19 cellular contexts compared by ENCODE assay signal in genomic region chr7:46651070-46651469, GRCh38.
DNase-seq lines count a peak whose midpoint lies in the region; TF ChIP-seq lines count a peak whose summit lies in the region.
"Had no signal": no experiment of that assay in that cellular context is flagged by ENCODE, and none has a peak within 500 bp of the region (broad histone marks: within the 10 kb centered on the region; RNA-seq: fewer than 3 reads in every experiment).

No MANE protein-coding gene starts in this region.

- H3K9me3 ChIP-seq in mammary epithelial cell (replicated peaks; ENCODE audit: insufficient read depth, low read length) (peaks cover 4% of the 10 kb centered on the region), transverse colon (no peaks in the 10 kb centered on the region), WERI-Rb-1 (ENCODE audit: severe bottlenecking) (peaks cover 5% of the 10 kb centered on the region)

- H4K20me1 ChIP-seq in mammary epithelial cell (ENCODE audit: insufficient read depth, low read length): no peaks in the 10 kb centered on the region

- no peak for TF ChIP-seq EP300 in transverse colon (IDR thresholded peaks at IDR 0.05; ENCODE audit: low read depth)

- no peak overlapping the region for H3K4me3 ChIP-seq in mammary epithelial cell (replicated peaks in 1 of 3; ENCODE audit: insufficient read depth in 1 of 3, low read depth in 2 of 3, low read length in 3 of 3)
- no peak overlapping the region for H3K4me3 ChIP-seq in transverse colon
- H3K4me3 ChIP-seq in WERI-Rb-1 (ENCODE audit: low read depth, low read length): no peak overlapping the region
- no peak overlapping the region for H3K4me3 ChIP-seq in H7 (ENCODE audit: insufficient read depth, low read depth, low read length)

- DNase-seq in LoVo (ENCODE audit: low spot score) (peak; percentile 97), mammary epithelial cell (peak; percentile 97), kidney tubule cell (ENCODE audit: low spot score) (peak; percentile 97), transverse colon (peak; percentile 24), NCI-H82 treated with DMSO at 0.1 percent for 48 hours (lab: John Stamatoyannopoulos, UW; ENCODE audit: unreplicated experiment) (no peak), WERI-Rb-1 (no peak), H7 (no peak), NOMO-1 treated with DMSO at 0.1 percent for 48 hours (lab: John Stamatoyannopoulos, UW; ENCODE audit: unreplicated experiment) (no peak)
- DNase-seq: activated CD4-positive, alpha-beta T cell treated with anti-CD3 and anti-CD28 coated beads for 48 hours; activated CD8-positive, alpha-beta memory T cell treated with anti-CD3 and anti-CD28 coated beads, Interleukin-2, amount 50 U/mL, for 48 hours; anterior cingulate cortex; COR-L47; HCEC 1CT; natural killer cell; NCI-H1092 treated with DMSO at 0.1 percent for 48 hours; NCI-H69; stimulated activated CD4-positive, alpha-beta T cell treated with anti-CD3 and anti-CD28 coated beads, Interleukin-2, amount 100 ng/mL, for 48 hours had no signal

- no peaks in the 10 kb centered on the region for H3K79me2 ChIP-seq in mammary epithelial cell (ENCODE audit: insufficient read depth, low read length)
- H3K79me2 ChIP-seq: parathyroid adenoma had no signal

- CTCF ChIA-PET in mammary epithelial cell (lab: Charles Lee; ENCODE audit: low non-redundant PET): no interaction called here

- H3K9ac ChIP-seq in mammary epithelial cell (ENCODE audit: insufficient read depth, low read length): peak overlapping the region; percentile 67
- H3K9ac ChIP-seq: KMS-11, parathyroid adenoma had no signal

- H3K36me3 ChIP-seq in mammary epithelial cell (ENCODE audit: insufficient read depth, low read length) (no peaks in the 10 kb centered on the region), transverse colon (no peaks in the 10 kb centered on the region), WERI-Rb-1 (no peaks in the 10 kb centered on the region), H7 (replicated peaks; ENCODE audit: control insufficient read depth, insufficient read depth, low read length) (no peaks in the 10 kb centered on the region)

- intact Hi-C loops in mammary epithelial cell (cut with micrococcal nuclease): loop anchor here (1.0 to 10.0 kb wide), 6 partner anchors 107 to 729 kb away; partner anchors contain the start of gene IGFBP3
- intact Hi-C loops in transverse colon (cut with DNase I; ENCODE audit: low total_unique reads): no loop called here

- in situ Hi-C loops in mammary epithelial cell (cut with MboI; ENCODE audit: low sequenced_read_pairs in 2 of 2): loop anchor here in 1 of 2 donors (10.0 kb wide), 1 partner anchor 284 kb away; no protein-coding TSS in a partner anchor
- in situ Hi-C loops in transverse colon (cut with MboI; ENCODE audit: low pct_ligation_motif_present in 1 of 4, low pct_unique_long_range_greater_than_20kb in 1 of 4, low sequenced_read_pairs in 3 of 4): no loop called here

- 0% methylated on average over 2 of the region's 2 CpGs for WGBS in mammary epithelial cell (ENCODE audit: low coverage, missing lambda C conversion rate)
- WGBS in transverse colon (ENCODE audit: low coverage in 1 of 2), 2 donors: 20 to 76% methylated on average over 1 to 2 of the region's 2 CpGs

- peak overlapping the region; percentile 61 for H3K4me2 ChIP-seq in mammary epithelial cell (ENCODE audit: insufficient read depth, low read depth, low read length)
- H3K4me2 ChIP-seq: KMS-11 had no signal

- H3K27ac ChIP-seq in mammary epithelial cell (ENCODE audit: insufficient read depth, low read depth, low read length): peak overlapping the region; percentile 96
- H3K27ac ChIP-seq in transverse colon: peak overlapping the region in 1 of 4 donors; percentile 55
- H3K27ac ChIP-seq in WERI-Rb-1: no peak overlapping the region
- H3K27ac ChIP-seq: KMS-11, parathyroid adenoma had no signal

- TF ChIP-seq POLR2A in transverse colon (IDR thresholded peaks at IDR 0.05): no peak

- TF ChIP-seq CTCF in mammary epithelial cell (conservative IDR thresholded peaks at IDR 0.05 in 1 of 2, IDR thresholded peaks at IDR 0.05 in 1 of 2; ENCODE audit: extremely low read depth in 1 of 2, insufficient read depth in 1 of 2, low read depth in 1 of 2, low read length in 2 of 2) (no peak), transverse colon (IDR thresholded peaks at IDR 0.05) (no peak), WERI-Rb-1 (IDR thresholded peaks at IDR 0.05; ENCODE audit: low read depth, low read length) (no peak)

- H2AFZ ChIP-seq in mammary epithelial cell (ENCODE audit: low read depth, low read length): peak overlapping the region; percentile 19
- H2AFZ ChIP-seq: parathyroid adenoma had no signal

- no peaks in the 10 kb centered on the region for H3K27me3 ChIP-seq in mammary epithelial cell (ENCODE audit: insufficient read depth, low read length)
- H3K27me3 ChIP-seq in transverse colon: no peaks in the 10 kb centered on the region
- no peaks in the 10 kb centered on the region for H3K27me3 ChIP-seq in WERI-Rb-1 (ENCODE audit: insufficient read depth, low read depth, severe bottlenecking)
- no peaks in the 10 kb centered on the region for H3K27me3 ChIP-seq in H7 (ENCODE audit: control insufficient read depth, insufficient read depth, low read length)

- peaks cover 35% of the 10 kb centered on the region for H3K4me1 ChIP-seq in mammary epithelial cell (ENCODE audit: insufficient read depth, low read length)
- peaks cover 0 to 3% (median 0%) of the 10 kb centered on the region in 4 donors for H3K4me1 ChIP-seq in transverse colon
- H3K4me1 ChIP-seq: parathyroid adenoma had no signal

- dilution Hi-C loops in mammary epithelial cell (cut with HindIII; ENCODE audit: low sequenced_read_pairs): no loop called here

- no TSS peak for BruUV-seq in mammary epithelial cell (replicated peaks; lab: Mats Ljungman, UMichigan)

Comparison
In these comparisons a context has a peak if more than half of its experiments do, and no peak if none do; other contexts are left out.
1. DNase-seq: peak in LoVo (single experiment), mammary epithelial cell (single experiment), kidney tubule cell (single experiment) and transverse colon (single experiment); none in NCI-H82 treated with DMSO at 0.1 percent for 48 hours (single experiment), WERI-Rb-1 (single experiment), H7 (single experiment) and NOMO-1 treated with DMSO at 0.1 percent for 48 hours (single experiment).